ENCODE assay signal across 9 cellular contexts in genomic region chr3:165243597-165243996, GRCh38. TPM values are rescaled to one million over a fixed set of nuclear protein-coding genes. Genes with fewer than 3 reads are reported as not detected.
"Had no signal": no experiment of that assay in that cellular context is flagged by ENCODE, and none has a peak within 500 bp of the region (broad histone marks: within the 10 kb centered on the region; RNA-seq: fewer than 3 reads in every experiment).

No MANE protein-coding gene starts in this region.

- H3K27me3 Mint-ChIP-seq: IgD-negative memory B cell had no signal

- ATAC-seq: HepG2, K562 had no signal

- H3K4me3 ChIP-seq: K562 had no signal

- FAIRE-seq: HepG2, HTR-8/SVneo, K562 had no signal

- H3K4me1 Mint-ChIP-seq: IgD-negative memory B cell had no signal

- H3K4me3 Mint-ChIP-seq: IgD-negative memory B cell had no signal

- H3K27ac Mint-ChIP-seq: IgD-negative memory B cell had no signal

- DNase-seq: IMR-90, KBM-7 had no signal

- H3K27ac ChIP-seq: HL-60 had no signal

- H3K36me3 Mint-ChIP-seq: IgD-negative memory B cell had no signal

RNA-seq across cellular contexts. Expression of gene SLITRK3, which starts 47.4 kb away (rescaled TPM):
- total RNA-seq: HepG2, HT-29, HT1080, IMR-90, K562 had no signal
- polyA plus RNA-seq: HepG2, IgD-negative memory B cell, IMR-90, K562 had no signal
